Comparison of ENCODE assay signal across 22 cellular contexts in genomic region chr5:685262-686171, GRCh38. TPM values are rescaled to one million over a fixed set of nuclear protein-coding genes. Genes with fewer than 3 reads are reported as not detected.
DNase-seq lines count a peak whose midpoint lies in the region; ATAC-seq, FAIRE-seq and TF ChIP-seq lines count a peak whose summit lies in the region.
"Had no signal": no experiment of that assay in that cellular context is flagged by ENCODE, and none has a peak within 500 bp of the region (broad histone marks: within the 10 kb centered on the region; RNA-seq: fewer than 3 reads in every experiment).

No MANE protein-coding gene starts in this region.

- FAIRE-seq in HTR-8/SVneo (lab: Jason Lieb, UNC) = peak; percentile 46
- FAIRE-seq: A204.1, astrocyte had no signal

- no peak for TF ChIP-seq CTCF in activated CD8-positive, alpha-beta T cell treated with anti-CD3 and anti-CD28 coated beads for 36 hours (IDR thresholded peaks at IDR 0.05)

- H3K27ac Mint-ChIP-seq in activated CD8-positive, alpha-beta T cell treated with anti-CD3 and anti-CD28 coated beads, Interleukin-2, amount 10 ng/mL, durations not matched to agents 7 days and 5 days = no peak overlapping the region
- no peak overlapping the region for H3K27ac Mint-ChIP-seq in activated CD8-positive, alpha-beta T cell treated with anti-CD3 and anti-CD28 coated beads for 36 hours
- H3K27ac Mint-ChIP-seq: natural killer cell treated with Interleukin-12 subunit alpha and Interleukin-12 subunit beta and Interleukin-15 and Interleukin-18, amount 100 ng/mL, for 72 hours had no signal

- intact Hi-C loops in activated CD8-positive, alpha-beta T cell treated with anti-CD3 and anti-CD28 coated beads for 36 hours (cut with micrococcal nuclease) = no loop called here
- intact Hi-C loops in right cardiac atrium (cut with DNase I) = loop anchor here in 1 of 4 donors (5.0 kb wide), 1 partner anchor 92 kb away; no protein-coding TSS in a partner anchor

- H3K4me3 Mint-ChIP-seq in activated CD8-positive, alpha-beta T cell treated with anti-CD3 and anti-CD28 coated beads, Interleukin-2, amount 10 ng/mL, durations not matched to agents 7 days and 5 days = no peak overlapping the region
- H3K4me3 Mint-ChIP-seq in activated CD8-positive, alpha-beta T cell treated with anti-CD3 and anti-CD28 coated beads for 36 hours = no peak overlapping the region
- H3K4me3 Mint-ChIP-seq: effector memory CD8-positive, alpha-beta T cell; natural killer cell treated with Interleukin-12 subunit alpha and Interleukin-12 subunit beta and Interleukin-15 and Interleukin-18, amount 100 ng/mL, for 72 hours had no signal

- H3K9me3 ChIP-seq in right cardiac atrium (ENCODE audit: control insufficient read depth, low read length) = no peaks in the 10 kb centered on the region
- H3K9me3 ChIP-seq: BLaER1, Caco-2, upper lobe of right lung had no signal

- 91% methylated on average over 24 of the region's 24 CpGs for WGBS in right cardiac atrium

- H3K27me3 Mint-ChIP-seq in activated CD8-positive, alpha-beta T cell treated with anti-CD3 and anti-CD28 coated beads, Interleukin-2, amount 10 ng/mL, durations not matched to agents 7 days and 5 days (ENCODE audit: low read depth) = peaks cover 2% of the 10 kb centered on the region
- peaks cover 2% of the 10 kb centered on the region for H3K27me3 Mint-ChIP-seq in activated CD8-positive, alpha-beta T cell treated with anti-CD3 and anti-CD28 coated beads for 36 hours
- H3K27me3 Mint-ChIP-seq: effector memory CD8-positive, alpha-beta T cell had no signal

- H3K27ac ChIP-seq in right cardiac atrium (ENCODE audit: low read length) (no peak overlapping the region), temporal lobe (ENCODE audit: low read depth, low read length) (peak overlapping the region; percentile 65)
- H3K27ac ChIP-seq: BLaER1, upper lobe of right lung had no signal

- no peaks in the 10 kb centered on the region for H3K27me3 ChIP-seq in right cardiac atrium (ENCODE audit: control insufficient read depth, insufficient read depth)
- H3K27me3 ChIP-seq: BLaER1, upper lobe of right lung had no signal

- CTCF ChIA-PET in activated CD8-positive, alpha-beta T cell treated with anti-CD3 and anti-CD28 coated beads, Interleukin-2, amount 10 ng/mL, durations not matched to agents 7 days and 5 days (lab: Charles Lee) = no interaction called here
- CTCF ChIA-PET in activated CD8-positive, alpha-beta T cell treated with anti-CD3 and anti-CD28 coated beads for 36 hours (lab: Charles Lee) = no interaction called here

- H3K36me3 Mint-ChIP-seq in activated CD8-positive, alpha-beta T cell treated with anti-CD3 and anti-CD28 coated beads, Interleukin-2, amount 10 ng/mL, durations not matched to agents 7 days and 5 days (ENCODE audit: low read depth) = no peaks in the 10 kb centered on the region
- no peaks in the 10 kb centered on the region for H3K36me3 Mint-ChIP-seq in activated CD8-positive, alpha-beta T cell treated with anti-CD3 and anti-CD28 coated beads for 36 hours (ENCODE audit: low read depth)
- H3K36me3 Mint-ChIP-seq: natural killer cell treated with Interleukin-12 subunit alpha and Interleukin-12 subunit beta and Interleukin-15 and Interleukin-18, amount 100 ng/mL, for 72 hours had no signal

- no peaks in the 10 kb centered on the region for H3K4me1 ChIP-seq in right cardiac atrium (ENCODE audit: control insufficient read depth, insufficient read depth, low read length)
- H3K4me1 ChIP-seq: Caco-2, upper lobe of right lung had no signal

- peak; percentile 15 for DNase-seq in activated CD8-positive, alpha-beta T cell treated with anti-CD3 and anti-CD28 coated beads, Interleukin-2, amount 10 ng/mL, durations not matched to agents 7 days and 5 days
- no peak for DNase-seq in activated CD8-positive, alpha-beta T cell treated with anti-CD3 and anti-CD28 coated beads for 36 hours
- DNase-seq in HTR-8/SVneo (ENCODE audit: insufficient read length, low spot score) (no peak), right cardiac atrium (peak; percentile 20 to 39 (median 38)), T1000 (lab: John Stamatoyannopoulos, UW) (no peak), HuH-7 (ENCODE audit: low spot score) (no peak)
- no peak for DNase-seq in activated CD4-positive, alpha-beta T cell treated with anti-CD3 and anti-CD28 coated beads for 4 hours
- DNase-seq: Caco-2; effector memory CD8-positive, alpha-beta T cell; left colon; midbrain; NCI-H1417; NCI-H524 treated with DMSO at 0.1 percent for 48 hours; stimulated activated CD4-positive, alpha-beta T cell treated with anti-CD3 and anti-CD28 coated beads, Interleukin-2, amount 100 ng/mL, for 24 hours; stimulated activated naive CD8-positive, alpha-beta T cell treated with anti-CD3 and anti-CD28 coated beads, Interleukin-15, Interleukin-2, amounts not matched to agents 100 U/mL and 50 U/mL, for 24 hours had no signal

- no peaks in the 10 kb centered on the region for H3K4me1 Mint-ChIP-seq in activated CD8-positive, alpha-beta T cell treated with anti-CD3 and anti-CD28 coated beads, Interleukin-2, amount 10 ng/mL, durations not matched to agents 7 days and 5 days (ENCODE audit: low read depth)
- no peaks in the 10 kb centered on the region for H3K4me1 Mint-ChIP-seq in activated CD8-positive, alpha-beta T cell treated with anti-CD3 and anti-CD28 coated beads for 36 hours (ENCODE audit: low read depth)

- no peak for ATAC-seq in activated CD8-positive, alpha-beta T cell treated with anti-CD3 and anti-CD28 coated beads, Interleukin-2, amount 10 ng/mL, durations not matched to agents 7 days and 5 days
- ATAC-seq in activated CD8-positive, alpha-beta T cell treated with anti-CD3 and anti-CD28 coated beads for 36 hours = no peak
- no peak for ATAC-seq in right cardiac atrium
- ATAC-seq: effector memory CD8-positive, alpha-beta T cell; HepG2; left colon; natural killer cell treated with Interleukin-12 subunit alpha and Interleukin-12 subunit beta and Interleukin-15 and Interleukin-18, amount 100 ng/mL, for 72 hours; stimulated activated naive CD8-positive, alpha-beta T cell treated with anti-CD3 and anti-CD28 coated beads, Interleukin-15, Interleukin-2, amounts not matched to agents 100 U/mL and 50 U/mL, for 24 hours; upper lobe of right lung had no signal

- POLR2A ChIA-PET in activated CD8-positive, alpha-beta T cell treated with anti-CD3 and anti-CD28 coated beads, Interleukin-2, amount 10 ng/mL, durations not matched to agents 7 days and 5 days (lab: Charles Lee) = no interaction called here
- POLR2A ChIA-PET in activated CD8-positive, alpha-beta T cell treated with anti-CD3 and anti-CD28 coated beads for 36 hours (lab: Charles Lee) = no interaction called here

- H3K4me3 ChIP-seq in right cardiac atrium (ENCODE audit: low read length) = no peak overlapping the region
- H3K4me3 ChIP-seq: BLaER1, upper lobe of right lung had no signal

- H3K9me3 Mint-ChIP-seq in activated CD8-positive, alpha-beta T cell treated with anti-CD3 and anti-CD28 coated beads, Interleukin-2, amount 10 ng/mL, durations not matched to agents 7 days and 5 days (ENCODE audit: insufficient read depth) = no peaks in the 10 kb centered on the region
- H3K9me3 Mint-ChIP-seq in activated CD8-positive, alpha-beta T cell treated with anti-CD3 and anti-CD28 coated beads for 36 hours = no peaks in the 10 kb centered on the region
- H3K9me3 Mint-ChIP-seq: effector memory CD8-positive, alpha-beta T cell; natural killer cell treated with Interleukin-12 subunit alpha and Interleukin-12 subunit beta and Interleukin-15 and Interleukin-18, amount 100 ng/mL, for 72 hours had no signal

RNA-seq across cellular contexts. Expression of gene TPPP, which starts 7.6 kb away (rescaled TPM):
- total RNA-seq in activated CD8-positive, alpha-beta T cell treated with anti-CD3 and anti-CD28 coated beads, Interleukin-2, amount 10 ng/mL, durations not matched to agents 7 days and 5 days = under 1 TPM in 1 of 2 experiments, not detected in 1; 0.08 TPM
- under 1 TPM; 0.18 to 0.20 TPM for total RNA-seq in activated CD8-positive, alpha-beta T cell treated with anti-CD3 and anti-CD28 coated beads for 36 hours
- total RNA-seq in right cardiac atrium (10 to 100 TPM; 15.8 to 30.1 (median 22.7) TPM), temporal lobe (12.5 TPM)
- 12.2 TPM for polyA plus RNA-seq in right cardiac atrium
- total RNA-seq: HepG2 had no signal

Comparison
In these comparisons a context has a peak if more than half of its experiments do, and no peak if none do; other contexts are left out.
1. DNase-seq: peak in activated CD8-positive, alpha-beta T cell treated with anti-CD3 and anti-CD28 coated beads, Interleukin-2, amount 10 ng/mL, durations not matched to agents 7 days and 5 days (single experiment) and right cardiac atrium (3 of 3); none in activated CD8-positive, alpha-beta T cell treated with anti-CD3 and anti-CD28 coated beads for 36 hours (single experiment), HTR-8/SVneo (single experiment), T1000 (single experiment), activated CD4-positive, alpha-beta T cell treated with anti-CD3 and anti-CD28 coated beads for 4 hours (0 of 2) and HuH-7 (single experiment).
2. RNA of gene TPPP, which starts 7.6 kb away (total RNA-seq): 15.8 to 30.1 TPM in right cardiac atrium and 12.5 TPM in temporal lobe (single experiment); 0.18 to 0.20 TPM in activated CD8-positive, alpha-beta T cell treated with anti-CD3 and anti-CD28 coated beads for 36 hours and 0.08 TPM in activated CD8-positive, alpha-beta T cell treated with anti-CD3 and anti-CD28 coated beads, Interleukin-2, amount 10 ng/mL, durations not matched to agents 7 days and 5 days; every median in the first group is over 10 times any median in the second.